In genomic region chr9:123319541-123320339, GRCh38 we compare ENCODE assay signal across 23 cellular contexts. TPM values are rescaled to one million over a fixed set of nuclear protein-coding genes. Genes with fewer than 3 reads are reported as not detected.
DNase-seq lines count a peak whose midpoint lies in the region; ATAC-seq and TF ChIP-seq lines count a peak whose summit lies in the region.
"Had no signal": no experiment of that assay in that cellular context is flagged by ENCODE, and none has a peak within 500 bp of the region (broad histone marks: within the 10 kb centered on the region; RNA-seq: fewer than 3 reads in every experiment).

No MANE protein-coding gene starts in this region.

- no peak for DNase-seq in CD4-positive, CD25-positive, alpha-beta regulatory T cell
- DNase-seq in chondrocyte (ENCODE audit: low spot score) (peak; percentile 87), osteoblast (ENCODE audit: insufficient read length, low spot score, missing footprints) (peak; percentile 8), NCI-H510A (lab: John Stamatoyannopoulos, UW) (no peak), immature natural killer cell (no peak)
- no peak for DNase-seq in activated T-cell treated with anti-CD3 and anti-CD28 coated beads, Interleukin-2, amount 50 U/mL, for 72 hours
- DNase-seq: activated CD4-positive, alpha-beta T cell treated with anti-CD3 and anti-CD28 coated beads for 4 hours; activated CD8-positive, alpha-beta memory T cell treated with anti-CD3 and anti-CD28 coated beads, Interleukin-2, amount 50 U/mL, for 4 hours; activated naive CD4-positive, alpha-beta T cell; AML-193; Calu3; effector CD8-positive, alpha-beta T cell; HCEC 1CT; Kasumi-1; natural killer cell; stimulated activated CD4-positive, alpha-beta T cell treated with anti-CD3 and anti-CD28 coated beads, Interleukin-4, amount 100 ng/mL, for 1 hour; upper lobe of left lung had no signal

- H3K36me3 ChIP-seq in BLaER1 (no peaks in the 10 kb centered on the region), osteoblast (ENCODE audit: insufficient read depth, low read length) (no peaks in the 10 kb centered on the region)
- H3K36me3 ChIP-seq in CD4-positive, CD25-positive, alpha-beta regulatory T cell (ENCODE audit: control insufficient read depth, insufficient read depth, low read length), result no peaks in the 10 kb centered on the region
- H3K36me3 ChIP-seq: ascending aorta, upper lobe of left lung had no signal

- H3K27me3 Mint-ChIP-seq in CD4-positive, CD25-positive, alpha-beta regulatory T cell, result no peaks in the 10 kb centered on the region
- H3K27me3 Mint-ChIP-seq in chondrocyte (ENCODE audit: low read depth) (no peaks in the 10 kb centered on the region), immature natural killer cell (ENCODE audit: low read depth in 3 of 3) (peaks cover 12 to 27% (median 24%) of the 10 kb centered on the region in 3 donors)
- no peaks in the 10 kb centered on the region for H3K27me3 Mint-ChIP-seq in activated T-cell treated with anti-CD3 and anti-CD28 coated beads, Interleukin-2, amount 50 U/mL, for 72 hours (ENCODE audit: low read depth)

- peak overlapping the region in 2 of 3 donors; percentile 62 to 92 for H3K27ac Mint-ChIP-seq in CD4-positive, CD25-positive, alpha-beta regulatory T cell
- no peak overlapping the region for H3K27ac Mint-ChIP-seq in chondrocyte (ENCODE audit: unreplicated experiment)
- H3K27ac Mint-ChIP-seq in activated T-cell treated with anti-CD3 and anti-CD28 coated beads, Interleukin-2, amount 50 U/mL, for 72 hours, result no peak overlapping the region
- H3K27ac Mint-ChIP-seq in immature natural killer cell, result no peak overlapping the region
- H3K27ac Mint-ChIP-seq: natural killer cell had no signal

- ATAC-seq in CD4-positive, CD25-positive, alpha-beta regulatory T cell (ENCODE audit: low read depth in 2 of 2), result no peak
- no peak for ATAC-seq in activated T-cell treated with anti-CD3 and anti-CD28 coated beads, Interleukin-2, amount 50 U/mL, for 72 hours (replicated peaks in 1 of 2)
- ATAC-seq: natural killer cell had no signal

- H3K4me1 ChIP-seq in BLaER1 (peaks cover 89% of the 10 kb centered on the region), osteoblast (ENCODE audit: insufficient read depth, low read length) (no peaks in the 10 kb centered on the region)
- H3K4me1 ChIP-seq in CD4-positive, CD25-positive, alpha-beta regulatory T cell (ENCODE audit: control insufficient read depth, insufficient read depth, low read length, poor library complexity, severe bottlenecking), result peaks cover 22% of the 10 kb centered on the region
- H3K4me1 ChIP-seq: ascending aorta had no signal

- H3K27me3 ChIP-seq in BLaER1 (no peaks in the 10 kb centered on the region), osteoblast (ENCODE audit: insufficient read depth, low read length) (peaks cover 3% of the 10 kb centered on the region)
- no peaks in the 10 kb centered on the region for H3K27me3 ChIP-seq in CD4-positive, CD25-positive, alpha-beta regulatory T cell (ENCODE audit: control insufficient read depth, insufficient read depth, low read length)
- H3K27me3 ChIP-seq: ascending aorta, upper lobe of left lung had no signal

- no peaks in the 10 kb centered on the region for H4K20me1 ChIP-seq in BLaER1
- no peaks in the 10 kb centered on the region for H4K20me1 ChIP-seq in osteoblast (ENCODE audit: insufficient read depth, low read length)

- no peak overlapping the region for H3K4me3 ChIP-seq in BLaER1
- no peak overlapping the region for H3K4me3 ChIP-seq in CD4-positive, CD25-positive, alpha-beta regulatory T cell (ENCODE audit: low read depth, low read length)
- no peak overlapping the region for H3K4me3 ChIP-seq in osteoblast (ENCODE audit: insufficient read depth, low read length)
- H3K4me3 ChIP-seq: ascending aorta, smooth muscle cell, upper lobe of left lung had no signal

- no peaks in the 10 kb centered on the region for H3K36me3 Mint-ChIP-seq in CD4-positive, CD25-positive, alpha-beta regulatory T cell
- H3K36me3 Mint-ChIP-seq in chondrocyte (ENCODE audit: low read depth) (no peaks in the 10 kb centered on the region), immature natural killer cell (peaks cover 0 to 3% (median 0%) of the 10 kb centered on the region in 3 donors)
- peaks cover 0 to 2% of the 10 kb centered on the region in 2 donors for H3K36me3 Mint-ChIP-seq in activated T-cell treated with anti-CD3 and anti-CD28 coated beads, Interleukin-2, amount 50 U/mL, for 72 hours (ENCODE audit: insufficient read depth in 2 of 2)
- H3K36me3 Mint-ChIP-seq: natural killer cell had no signal

- H3K27ac ChIP-seq in BLaER1, result peak overlapping the region; percentile 93
- H3K27ac ChIP-seq in CD4-positive, CD25-positive, alpha-beta regulatory T cell (ENCODE audit: insufficient read depth, low read length, poor library complexity, severe bottlenecking), result no peak overlapping the region
- no peak overlapping the region for H3K27ac ChIP-seq in osteoblast (ENCODE audit: low read depth, low read length)
- H3K27ac ChIP-seq: ascending aorta, upper lobe of left lung had no signal

- H3K4me2 ChIP-seq in BLaER1 (peak overlapping the region; percentile 56), osteoblast (ENCODE audit: insufficient read depth, low read length) (no peak overlapping the region)
- H3K4me2 ChIP-seq: smooth muscle cell had no signal

- H3K4me1 Mint-ChIP-seq in CD4-positive, CD25-positive, alpha-beta regulatory T cell, result peaks cover 6 to 39% (median 19%) of the 10 kb centered on the region in 4 donors
- peaks cover 20% of the 10 kb centered on the region for H3K4me1 Mint-ChIP-seq in chondrocyte (ENCODE audit: low read depth)
- peaks cover 49% of the 10 kb centered on the region for H3K4me1 Mint-ChIP-seq in activated T-cell treated with anti-CD3 and anti-CD28 coated beads, Interleukin-2, amount 50 U/mL, for 72 hours (ENCODE audit: low read depth)
- peaks cover 15 to 22% of the 10 kb centered on the region in 2 donors for H3K4me1 Mint-ChIP-seq in immature natural killer cell

- no peak overlapping the region for H2AFZ ChIP-seq in osteoblast (ENCODE audit: low read length)

- H3K9ac ChIP-seq in BLaER1, result no peak overlapping the region

- H3K9me3 Mint-ChIP-seq in CD4-positive, CD25-positive, alpha-beta regulatory T cell, result peaks cover 0 to 2% (median 0%) of the 10 kb centered on the region in 7 donors
- H3K9me3 Mint-ChIP-seq in chondrocyte (ENCODE audit: low read depth), result no peaks in the 10 kb centered on the region
- H3K9me3 Mint-ChIP-seq in activated T-cell treated with anti-CD3 and anti-CD28 coated beads, Interleukin-2, amount 50 U/mL, for 72 hours, result no peaks in the 10 kb centered on the region
- no peaks in the 10 kb centered on the region for H3K9me3 Mint-ChIP-seq in immature natural killer cell
- H3K9me3 Mint-ChIP-seq: natural killer cell had no signal

- H3K9me3 ChIP-seq in BLaER1, result no peaks in the 10 kb centered on the region
- H3K9me3 ChIP-seq in CD4-positive, CD25-positive, alpha-beta regulatory T cell (ENCODE audit: control insufficient read depth in 2 of 2, low read length in 2 of 2), result no peaks in the 10 kb centered on the region
- no peaks in the 10 kb centered on the region for H3K9me3 ChIP-seq in osteoblast (ENCODE audit: low read depth, low read length)
- H3K9me3 ChIP-seq: ascending aorta, upper lobe of left lung had no signal

- H3K79me2 ChIP-seq in osteoblast (ENCODE audit: insufficient read depth, low read length), result no peaks in the 10 kb centered on the region

- TF ChIP-seq CTCF in chondrocyte (IDR thresholded peaks at IDR 0.05), result no peak
- TF ChIP-seq CTCF in osteoblast (IDR thresholded peaks at IDR 0.05; ENCODE audit: extremely low read depth, low read depth, low read length), result no peak

- no peak overlapping the region for H3K4me3 Mint-ChIP-seq in CD4-positive, CD25-positive, alpha-beta regulatory T cell
- H3K4me3 Mint-ChIP-seq in chondrocyte (ENCODE audit: unreplicated experiment), result no peak overlapping the region
- no peak overlapping the region for H3K4me3 Mint-ChIP-seq in activated T-cell treated with anti-CD3 and anti-CD28 coated beads, Interleukin-2, amount 50 U/mL, for 72 hours
- H3K4me3 Mint-ChIP-seq in immature natural killer cell, result no peak overlapping the region
- H3K4me3 Mint-ChIP-seq: natural killer cell had no signal

RNA-seq across cellular contexts. Expression of gene CRB2, which starts 36.3 kb away (rescaled TPM):
- total RNA-seq in CD4-positive, CD25-positive, alpha-beta regulatory T cell, result not detected
- polyA plus RNA-seq in CD4-positive, CD25-positive, alpha-beta regulatory T cell, result under 1 TPM in 1 of 4 donors, not detected in 3; 0.03 TPM
- total RNA-seq in chondrocyte (0.07 TPM in 1 of 3 replicates, not detected in the others), osteoblast (not detected in 2 replicates)
- total RNA-seq in activated T-cell treated with anti-CD3 and anti-CD28 coated beads, Interleukin-2, amount 50 U/mL, for 72 hours, result not detected
- polyA plus RNA-seq in immature natural killer cell, result under 1 TPM in 1 of 3 donors, not detected in 2; 0.04 TPM
- total RNA-seq: ascending aorta, Calu3, HT1080, natural killer cell, NCI-H460, pulmonary artery endothelial cell had no signal

RNA-seq across cellular contexts. Expression of gene STRBP, which starts 51.4 kb away (rescaled TPM):
- total RNA-seq in CD4-positive, CD25-positive, alpha-beta regulatory T cell, result 16.8 TPM
- 10 to 100 TPM; 14.9 to 18.2 (median 15.2) TPM for polyA plus RNA-seq in CD4-positive, CD25-positive, alpha-beta regulatory T cell
- total RNA-seq in chondrocyte (11.7 to 13.8 TPM (median 13.5 TPM) in 3 replicates), osteoblast (2.9 TPM in 2 replicates)
- 10 to 100 TPM; 25.5 to 28.7 TPM for total RNA-seq in activated T-cell treated with anti-CD3 and anti-CD28 coated beads, Interleukin-2, amount 50 U/mL, for 72 hours
- 10 to 100 TPM in 2 of 3 donors, 1 to 10 TPM in 1; 9.0 to 15.8 (median 10.4) TPM for polyA plus RNA-seq in immature natural killer cell

Comparison
In these comparisons a context has a peak if more than half of its experiments do, and no peak if none do; other contexts are left out.
1. DNase-seq: peak in chondrocyte (single experiment) and osteoblast (single experiment); none in CD4-positive, CD25-positive, alpha-beta regulatory T cell (0 of 3), activated T-cell treated with anti-CD3 and anti-CD28 coated beads, Interleukin-2, amount 50 U/mL, for 72 hours (0 of 2), NCI-H510A (single experiment) and immature natural killer cell (0 of 3).
2. H3K27ac Mint-ChIP-seq: peak in CD4-positive, CD25-positive, alpha-beta regulatory T cell (2 of 3); none in chondrocyte (single experiment), activated T-cell treated with anti-CD3 and anti-CD28 coated beads, Interleukin-2, amount 50 U/mL, for 72 hours (single experiment) and immature natural killer cell (0 of 6).